10 cellular contexts compared by ENCODE assay signal in the genomic region with DNA sequence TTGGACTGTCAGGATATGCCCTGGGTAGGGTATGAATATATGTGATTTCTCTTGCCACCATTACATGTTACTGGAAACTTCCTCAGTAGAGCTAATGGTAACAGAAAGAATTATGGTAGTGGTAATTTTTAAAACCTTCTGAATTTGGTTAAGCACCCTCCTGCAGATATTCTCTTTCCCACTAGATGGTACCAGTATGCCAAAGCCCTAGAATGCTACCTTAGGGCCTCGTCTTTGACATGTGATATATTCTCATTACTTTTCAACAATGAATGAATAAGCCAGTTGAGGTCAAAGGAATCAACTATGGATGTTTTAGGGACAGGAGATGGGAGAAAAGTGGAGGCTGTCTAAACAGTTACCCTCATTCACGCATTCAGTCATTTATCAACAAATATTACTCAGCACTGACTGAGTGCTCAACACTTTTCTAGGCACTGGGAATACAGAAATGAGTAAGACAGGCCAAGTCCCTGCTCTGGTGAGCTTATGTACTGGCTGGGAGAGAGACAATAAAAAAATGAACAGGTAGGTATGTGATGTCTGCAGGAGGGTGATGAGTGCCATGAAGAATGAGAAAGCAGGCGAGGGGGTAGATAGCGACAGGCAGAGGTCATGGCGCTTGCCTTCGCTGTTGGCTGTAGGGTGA. TPM values are rescaled to one million over a fixed set of nuclear protein-coding genes. Genes with fewer than 3 reads are reported as not detected.
DNase-seq lines count a peak whose midpoint lies in the region; ATAC-seq and TF ChIP-seq lines count a peak whose summit lies in the region.
"Had no signal": no experiment of that assay in that cellular context is flagged by ENCODE, and none has a peak within 500 bp of the region (broad histone marks: within the 10 kb centered on the region; RNA-seq: fewer than 3 reads in every experiment).

No MANE protein-coding gene starts in this region.

- H3K4me3 Mint-ChIP-seq in stimulated activated effector memory CD8-positive, alpha-beta T cell treated with anti-CD3 and anti-CD28 coated beads, Interleukin-12 subunit alpha, Interleukin-12 subunit beta, amount 100 ng/mL, for 72 hours, result no peak overlapping the region
- H3K4me3 Mint-ChIP-seq: nephron had no signal

- no peak for ATAC-seq in Right ventricle myocardium inferior
- peak; percentile 69 for ATAC-seq in stimulated activated effector memory CD8-positive, alpha-beta T cell treated with anti-CD3 and anti-CD28 coated beads, Interleukin-12 subunit alpha, Interleukin-12 subunit beta, amount 100 ng/mL, for 72 hours
- no peak for ATAC-seq in HG02970 (IDR thresholded peaks at IDR 0.05; ENCODE audit: low FRiP score, unreplicated experiment)

- H3K4me1 Mint-ChIP-seq in stimulated activated effector memory CD8-positive, alpha-beta T cell treated with anti-CD3 and anti-CD28 coated beads, Interleukin-12 subunit alpha, Interleukin-12 subunit beta, amount 100 ng/mL, for 72 hours, result peaks cover 15% of the 10 kb centered on the region

- no peaks in the 10 kb centered on the region for H3K36me3 Mint-ChIP-seq in stimulated activated effector memory CD8-positive, alpha-beta T cell treated with anti-CD3 and anti-CD28 coated beads, Interleukin-12 subunit alpha, Interleukin-12 subunit beta, amount 100 ng/mL, for 72 hours

- no peaks in the 10 kb centered on the region for H3K9me3 Mint-ChIP-seq in stimulated activated effector memory CD8-positive, alpha-beta T cell treated with anti-CD3 and anti-CD28 coated beads, Interleukin-12 subunit alpha, Interleukin-12 subunit beta, amount 100 ng/mL, for 72 hours
- H3K9me3 Mint-ChIP-seq: nephron had no signal

- peak; percentile 46 for TF ChIP-seq CTCF in left ventricle myocardium inferior (IDR thresholded peaks at IDR 0.05; ENCODE audit: borderline replicate concordance)
- peak in 31 of 56 donors; percentile 6 to 46 (median 24) for TF ChIP-seq CTCF in dorsolateral prefrontal cortex (IDR thresholded peaks at IDR 0.05 in 54 of 56, conservative IDR thresholded peaks at IDR 0.05 in 2 of 56; ENCODE audit: low read depth in 1 of 56, partially characterized antibody in 56 of 56)

- H3K27me3 ChIP-seq in left ventricle myocardium inferior (ENCODE audit: low read depth) (no peaks in the 10 kb centered on the region), dorsolateral prefrontal cortex (peaks cover 0 to 3% (median 0%) of the 10 kb centered on the region in 45 donors)

- H3K36me3 ChIP-seq in left ventricle myocardium inferior, result no peaks in the 10 kb centered on the region

- intact Hi-C loops in left ventricle myocardium inferior (cut with micrococcal nuclease) (no loop called here), Right ventricle myocardium inferior (cut with DNase I) (no loop called here), dorsolateral prefrontal cortex (cut with DNase I) (no loop called here)

- peaks cover 74% of the 10 kb centered on the region for H3K4me1 ChIP-seq in left ventricle myocardium inferior

- H3K27ac Mint-ChIP-seq in stimulated activated effector memory CD8-positive, alpha-beta T cell treated with anti-CD3 and anti-CD28 coated beads, Interleukin-12 subunit alpha, Interleukin-12 subunit beta, amount 100 ng/mL, for 72 hours, result no peak overlapping the region
- H3K27ac Mint-ChIP-seq: nephron had no signal

- DNase-seq in left ventricle myocardium inferior (no peak), Right ventricle myocardium inferior (ENCODE audit: missing footprints) (no peak), M059J (ENCODE audit: low read depth) (peak; percentile 78), dorsolateral prefrontal cortex (no peak), NCI-H446 (lab: John Stamatoyannopoulos, UW) (no peak), NCI-H510A treated with DMSO at 0.1 percent for 48 hours (lab: John Stamatoyannopoulos, UW) (no peak)
- DNase-seq in stimulated activated effector memory CD8-positive, alpha-beta T cell treated with anti-CD3 and anti-CD28 coated beads, Interleukin-12 subunit alpha, Interleukin-12 subunit beta, amount 100 ng/mL, for 72 hours (ENCODE audit: low spot score in 2 of 2), result no peak
- DNase-seq: DND-41 had no signal

- H3K4me3 ChIP-seq in left ventricle myocardium inferior (no peak overlapping the region), dorsolateral prefrontal cortex (no peak overlapping the region)

- no peaks in the 10 kb centered on the region for H3K9me3 ChIP-seq in left ventricle myocardium inferior (replicated peaks)

- H3K27ac ChIP-seq in left ventricle myocardium inferior (replicated peaks) (no peak overlapping the region), dorsolateral prefrontal cortex (no peak overlapping the region)

RNA-seq across cellular contexts. Expression of a gene that starts 14.7 kb away (rescaled TPM):
- total RNA-seq in left ventricle myocardium inferior (161 TPM), Right ventricle myocardium inferior (173 TPM), dorsolateral prefrontal cortex (100 to 1,000 TPM in 5 of 120 experiments, 10 to 100 TPM in 115; 16.1 to 129 (median 65.8) TPM)
- total RNA-seq in M059J (2014; rRNA removed; shearing (Covaris generic)), result 51.0 and 61.5 TPM in 2 replicates
